Comparison of ENCODE assay signal across 26 cellular contexts in the genomic region with DNA sequence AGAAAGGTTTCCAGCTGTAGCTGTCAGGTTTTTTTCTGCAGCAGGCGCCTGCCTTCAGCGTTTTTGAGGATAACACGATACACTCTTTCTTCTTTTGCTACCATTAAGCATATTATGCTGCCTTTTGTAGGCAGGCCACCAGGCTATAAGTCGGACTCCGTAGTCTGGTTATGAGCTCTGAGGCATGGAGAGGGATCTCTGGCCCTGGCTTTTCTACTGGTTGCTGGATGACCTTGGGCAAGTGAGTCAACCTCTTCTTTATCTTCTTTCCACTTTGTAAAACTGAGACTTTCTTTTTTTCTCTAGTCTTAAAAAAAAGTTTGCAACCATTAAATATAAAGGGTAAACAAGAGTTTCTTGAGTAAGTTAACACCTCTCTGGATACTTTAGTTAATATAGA.
"Had no signal": no experiment of that assay in that cellular context is flagged by ENCODE, and none has a peak within 500 bp of the region (broad histone marks: within the 10 kb centered on the region; RNA-seq: fewer than 3 reads in every experiment).

No MANE protein-coding gene starts in this region.

- H3K4me3 ChIP-seq: stomach, suprapubic skin, testis, thoracic aorta, thyroid gland, tibial artery, tibial nerve, transverse colon, upper lobe of left lung, upper lobe of right lung, uterus, vagina had no signal

- DNase-seq: stimulated activated CD4-positive, alpha-beta T cell treated with anti-CD3 and anti-CD28 coated beads, Interleukin-2, amount 100 ng/mL, for 48 hours; stimulated activated CD4-positive, alpha-beta T cell treated with anti-CD3 and anti-CD28 coated beads, Interleukin-4, amount 100 ng/mL, for 1 hour; stimulated activated CD4-positive, alpha-beta T cell treated with anti-CD3 and anti-CD28 coated beads, Interleukin-4, amount 100 ng/mL, for 24 hours; stimulated activated CD4-positive, alpha-beta T cell treated with anti-CD3 and anti-CD28 coated beads, Interleukin-4, amount 100 ng/mL, for 4 hours; stimulated activated CD8-positive, alpha-beta memory T cell treated with anti-CD3 and anti-CD28 coated beads, Interleukin-4, amount 100 ng/mL, for 48 hours; stimulated activated naive B cell treated with anti-CD40 and anti-IgM and Interleukin-4, amounts not matched to agents 10 μg/mL and 1 μg/mL and 100 μg/mL, for 72 hours; stimulated activated naive CD4-positive, alpha-beta T cell; stimulated activated naive CD4-positive, alpha-beta T cell treated with Interleukin-2 at 50 U/mL for 16 hours; stimulated activated naive CD8-positive, alpha-beta T cell treated with anti-CD3 and anti-CD28 coated beads, Interleukin-15, amount 100 ng/mL, for 72 hours; stimulated activated naive CD8-positive, alpha-beta T cell treated with anti-CD3 and anti-CD28 coated beads, Interleukin-15, Interleukin-2, amounts not matched to agents 100 U/mL and 50 U/mL, for 24 hours; stomach; substantia nigra; testis; thyroid gland; tibial artery; transverse colon; trophoblast cell; upper lobe of left lung; upper lobe of right lung; uterus had no signal

- H3K9me3 ChIP-seq: stomach, suprapubic skin, testis, thoracic aorta, thyroid gland, tibial artery, tibial nerve, transverse colon, upper lobe of left lung, upper lobe of right lung, uterus, vagina had no signal

- ATAC-seq: stimulated activated effector memory CD8-positive, alpha-beta T cell treated with anti-CD3 and anti-CD28 coated beads, Interleukin-12 subunit alpha, Interleukin-12 subunit beta, amount 100 ng/mL, for 72 hours; stimulated activated memory B cell treated with anti-CD40 and anti-IgM and Interleukin-4, amounts not matched to agents 10 μg/mL and 1 μg/mL and 100 μg/mL, for 72 hours; stimulated activated naive B cell treated with anti-CD40 and anti-IgM and Interleukin-4, amounts not matched to agents 10 μg/mL and 1 μg/mL and 100 μg/mL, for 72 hours; stimulated activated naive CD8-positive, alpha-beta T cell treated with anti-CD3 and anti-CD28 coated beads, Interleukin-15, amount 100 ng/mL, for 72 hours; stimulated activated naive CD8-positive, alpha-beta T cell treated with anti-CD3 and anti-CD28 coated beads, Interleukin-15, Interleukin-2, amounts not matched to agents 100 U/mL and 50 U/mL, for 24 hours; upper lobe of right lung had no signal

- H3K36me3 ChIP-seq: stomach, suprapubic skin, thoracic aorta, thyroid gland, tibial artery, tibial nerve, transverse colon, upper lobe of left lung, upper lobe of right lung, uterus, vagina had no signal

- H3K27ac ChIP-seq: stomach, suprapubic skin, testis, thoracic aorta, thyroid gland, tibial artery, tibial nerve, transverse colon, upper lobe of left lung, upper lobe of right lung, uterus, vagina had no signal

- H3K27me3 ChIP-seq: stomach, suprapubic skin, testis, thyroid gland, tibial artery, tibial nerve, transverse colon, upper lobe of left lung, upper lobe of right lung, uterus, vagina had no signal

- H3K4me1 ChIP-seq: stomach, testis, thyroid gland, transverse colon, upper lobe of left lung, upper lobe of right lung, uterus, vagina had no signal
